In genomic region chr14:29755311-29756052, GRCh38 we compare ENCODE assay signal across 1 cellular context.
TF ChIP-seq lines count a peak whose summit lies in the region.

No MANE protein-coding gene starts in this region.

TF ChIP-seq in SK-N-SH, 30 proteins besides CTCF, POLR2A, EP300 and RAD21:
- no peak for TF ChIP-seq IRF3 (IDR thresholded peaks at IDR 0.05; ENCODE audit: low read depth, low read length)
- no peak for TF ChIP-seq JUND (IDR thresholded peaks at IDR 0.05)
- TF ChIP-seq CHD2 (IDR thresholded peaks at IDR 0.05; ENCODE audit: low read length, partially characterized antibody) = no peak
- TF ChIP-seq FOXJ3 (CRISPR knock-in tag; IDR thresholded peaks at IDR 0.05) = no peak
- no peak for TF ChIP-seq TCF12 (IDR thresholded peaks at IDR 0.05)
- no peak for TF ChIP-seq ELF1 (IDR thresholded peaks at IDR 0.05)
- no peak for TF ChIP-seq RCOR1 (IDR thresholded peaks at IDR 0.05; ENCODE audit: low read length)
- TF ChIP-seq GATA2 (CRISPR knock-in tag; IDR thresholded peaks at IDR 0.05) = no peak
- no peak for TF ChIP-seq EZH2phosphoT487 (IDR thresholded peaks at IDR 0.05; ENCODE audit: borderline replicate concordance, low read depth)
- TF ChIP-seq MEF2A (IDR thresholded peaks at IDR 0.05; ENCODE audit: borderline replicate concordance, low read depth) = no peak
- no peak for TF ChIP-seq REST (IDR thresholded peaks at IDR 0.05; ENCODE audit: low read depth, low read length)
- no peak for TF ChIP-seq GABPA (IDR thresholded peaks at IDR 0.05; ENCODE audit: low read depth)
- no peak for TF ChIP-seq TEAD4 (IDR thresholded peaks at IDR 0.05; ENCODE audit: borderline replicate concordance, insufficient read depth)
